In genomic region chr9:98944130-98945074, GRCh38 we compare ENCODE assay signal across 8 cellular contexts. TPM values are rescaled to one million over a fixed set of nuclear protein-coding genes. Genes with fewer than 3 reads are reported as not detected.
DNase-seq lines count a peak whose midpoint lies in the region; ATAC-seq, FAIRE-seq and TF ChIP-seq lines count a peak whose summit lies in the region.

No MANE protein-coding gene starts in this region.

- peak overlapping the region; percentile 32 for H2AFZ ChIP-seq in neuron (ENCODE audit: low read depth, low read length)

- no peak overlapping the region for H3K27ac Mint-ChIP-seq in CD4-positive, alpha-beta T cell
- H3K27ac Mint-ChIP-seq in endodermal cell = no peak overlapping the region

- peaks cover 5% of the 10 kb centered on the region for H3K4me1 Mint-ChIP-seq in CD4-positive, alpha-beta T cell (ENCODE audit: low read depth)
- peaks cover 12% of the 10 kb centered on the region for H3K4me1 Mint-ChIP-seq in endodermal cell

- peak overlapping the region; percentile 11 for H3K4me3 Mint-ChIP-seq in CD4-positive, alpha-beta T cell
- peak overlapping the region; percentile 62 for H3K4me3 Mint-ChIP-seq in endodermal cell

- H3K36me3 ChIP-seq in endodermal cell (ENCODE audit: control insufficient read depth, insufficient read depth, low read length) = no peaks in the 10 kb centered on the region
- H3K36me3 ChIP-seq in neuron (ENCODE audit: insufficient read depth, low read length) = no peaks in the 10 kb centered on the region

- intact Hi-C loops in CD4-positive, alpha-beta T cell (cut with DNase I, micrococcal nuclease) = no loop called here

- H3K4me3 ChIP-seq in endodermal cell (ENCODE audit: low read length) = peak overlapping the region; percentile 78
- H3K4me3 ChIP-seq in neuron (ENCODE audit: low read length) = peak overlapping the region; percentile 21

- H3K9me3 Mint-ChIP-seq in CD4-positive, alpha-beta T cell = no peaks in the 10 kb centered on the region
- H3K9me3 Mint-ChIP-seq in endodermal cell = no peaks in the 10 kb centered on the region

- FAIRE-seq in HTR-8/SVneo (lab: Jason Lieb, UNC) = no peak

- no peak overlapping the region for H3K9ac ChIP-seq in endodermal cell (ENCODE audit: extremely low read depth, low read length, poor library complexity, severe bottlenecking)

- 10 to 13% methylated on average over 35 to 49 of the region's 49 CpGs for WGBS in endodermal cell (ENCODE audit: insufficient coverage in 1 of 2, insufficient read length in 1 of 2), 2 experiments

- TF ChIP-seq CTCF in CD4-positive, alpha-beta T cell (IDR thresholded peaks at IDR 0.05) = no peak
- TF ChIP-seq CTCF in endodermal cell (conservative IDR thresholded peaks at IDR 0.05) = no peak

- peaks cover 80% of the 10 kb centered on the region for H3K27me3 Mint-ChIP-seq in CD4-positive, alpha-beta T cell
- H3K27me3 Mint-ChIP-seq in endodermal cell (ENCODE audit: insufficient read depth) = peaks cover 92% of the 10 kb centered on the region

- no peaks in the 10 kb centered on the region for H3K9me3 ChIP-seq in CD4-positive, alpha-beta T cell (ENCODE audit: control insufficient read depth, low read length)
- no peaks in the 10 kb centered on the region for H3K9me3 ChIP-seq in endodermal cell (ENCODE audit: control insufficient read depth, low read length)
- no peaks in the 10 kb centered on the region for H3K9me3 ChIP-seq in neuron (ENCODE audit: low read length)

- peaks cover 64% of the 10 kb centered on the region for H3K27me3 ChIP-seq in CD4-positive, alpha-beta T cell (ENCODE audit: control insufficient read depth, insufficient read depth, low read length)
- peaks cover 81% of the 10 kb centered on the region for H3K27me3 ChIP-seq in endodermal cell (ENCODE audit: control insufficient read depth, insufficient read depth, low read length, poor library complexity, severe bottlenecking)
- peaks cover 58% of the 10 kb centered on the region for H3K27me3 ChIP-seq in neuron (ENCODE audit: insufficient read depth, low read length)

- ATAC-seq in CD4-positive, alpha-beta T cell (ENCODE audit: poor library complexity) = no peak
- ATAC-seq in HG02884 (IDR thresholded peaks at IDR 0.05; ENCODE audit: unreplicated experiment) = no peak
- no peak for ATAC-seq in HG03139 (IDR thresholded peaks at IDR 0.05; ENCODE audit: unreplicated experiment)

- no peaks in the 10 kb centered on the region for H3K36me3 Mint-ChIP-seq in CD4-positive, alpha-beta T cell (ENCODE audit: low read depth)
- H3K36me3 Mint-ChIP-seq in endodermal cell (ENCODE audit: low read depth) = no peaks in the 10 kb centered on the region

- H3K4me1 ChIP-seq in endodermal cell (ENCODE audit: control insufficient read depth, insufficient read depth, low read length) (peaks cover 3% of the 10 kb centered on the region), neuron (ENCODE audit: insufficient read depth, low read length) (peaks cover 3% of the 10 kb centered on the region)

- CTCF ChIA-PET in CD4-positive, alpha-beta T cell (lab: Charles Lee) = no interaction called here

- POLR2A ChIA-PET in CD4-positive, alpha-beta T cell (lab: Charles Lee) = no interaction called here

- DNase-seq in CD4-positive, alpha-beta T cell = no peak
- DNase-seq in NCI-H1105 (lab: John Stamatoyannopoulos, UW) (peak; percentile 22), endodermal cell (peak; percentile 81), HTR-8/SVneo (ENCODE audit: insufficient read length, low spot score) (no peak), NCI-H187 treated with DMSO at 0.1 percent for 48 hours (lab: John Stamatoyannopoulos, UW) (no peak)

- no peak overlapping the region for H3K27ac ChIP-seq in CD4-positive, alpha-beta T cell (ENCODE audit: low read depth, low read length)
- no peak overlapping the region for H3K27ac ChIP-seq in endodermal cell (ENCODE audit: low read depth, low read length)

RNA-seq across cellular contexts. Expression of gene COL15A1, which starts 0.7 kb away (rescaled TPM):
- not detected for total RNA-seq in CD4-positive, alpha-beta T cell
- total RNA-seq in endodermal cell = under 1 TPM in 1 of 2 donors, not detected in 1; 0.27 TPM
- 0.39 TPM for polyA plus RNA-seq in endodermal cell (2013, experiment 1 of 2)
- polyA plus RNA-seq in endodermal cell (2013, experiment 2 of 2) = 0.33 TPM

Comparison
In these comparisons a context has a peak if more than half of its experiments do, and no peak if none do; other contexts are left out.
1. DNase-seq: peak in NCI-H1105 (single experiment) and endodermal cell (single experiment); none in CD4-positive, alpha-beta T cell (0 of 10), HTR-8/SVneo (single experiment) and NCI-H187 treated with DMSO at 0.1 percent for 48 hours (single experiment).